13 cellular contexts compared by ENCODE assay signal in the genomic region with DNA sequence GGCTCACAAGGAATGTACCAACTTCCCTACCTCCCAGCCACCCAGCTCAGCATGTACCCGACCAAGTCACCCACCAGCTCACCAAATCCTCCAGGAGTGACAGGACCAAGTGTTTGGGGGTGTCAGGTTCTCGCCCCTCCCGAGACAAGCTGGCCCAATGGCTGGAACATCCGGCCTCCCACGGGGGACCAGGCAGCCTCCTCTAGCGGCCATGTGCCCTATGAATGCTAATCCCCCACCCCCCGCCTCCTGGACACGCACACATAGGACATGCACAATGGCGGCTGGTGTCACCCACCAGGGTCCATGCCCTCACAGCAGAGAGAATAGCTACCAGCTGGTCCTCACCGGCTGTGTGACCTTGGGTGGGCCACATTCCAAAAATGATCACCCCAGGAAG.
"Had no signal": no experiment of that assay in that cellular context is flagged by ENCODE, and none has a peak within 500 bp of the region (broad histone marks: within the 10 kb centered on the region; RNA-seq: fewer than 3 reads in every experiment).

No MANE protein-coding gene starts in this region.

- H3K4me1 ChIP-seq: vagina had no signal

- DNase-seq: caudate nucleus; effector CD4-positive, alpha-beta T cell; foreskin melanocyte; islet precursor cell; mesenchymal stem cell; midbrain; naive B cell; right cardiac atrium; stimulated activated naive CD4-positive, alpha-beta T cell treated with Interleukin-2 at 50 U/mL for 16 hours had no signal

- H3K27ac ChIP-seq: vagina had no signal

- H3K27me3 ChIP-seq: vagina had no signal

- H3K4me3 ChIP-seq: coronary artery, lung, vagina had no signal

- ATAC-seq: left lobe of liver had no signal

- H3K36me3 ChIP-seq: vagina had no signal

- H3K9me3 ChIP-seq: vagina had no signal
